7 cellular contexts compared by ENCODE assay signal in genomic region chr1:154556422-154556821, GRCh38. TPM values are rescaled to one million over a fixed set of nuclear protein-coding genes. Genes with fewer than 3 reads are reported as not detected.
DNase-seq lines count a peak whose midpoint lies in the region; ATAC-seq and TF ChIP-seq lines count a peak whose summit lies in the region.
"Had no signal": no experiment of that assay in that cellular context is flagged by ENCODE, and none has a peak within 500 bp of the region (broad histone marks: within the 10 kb centered on the region; RNA-seq: fewer than 3 reads in every experiment).

No MANE protein-coding gene starts in this region.

- no peak for TF ChIP-seq CTCF in heart left ventricle (IDR thresholded peaks at IDR 0.05)
- no peak for TF ChIP-seq CTCF in vagina (IDR thresholded peaks at IDR 0.05)

- intact Hi-C loops in heart left ventricle (cut with DNase I): loop anchor here in 7 of 10 donors (5.0 to 10.0 kb wide), 10 partner anchors 51 to 528 kb away; partner anchors contain the start of genes IL6R (in 2 of the 7), ADAR (in 1 of the 7) and PMVK (in 1 of the 7)
- intact Hi-C loops in Right ventricle myocardium inferior (cut with DNase I): loop anchor here (5.0 kb wide), 4 partner anchors 71 to 206 kb away; partner anchors contain the start of gene IL6R
- intact Hi-C loops in right cardiac atrium (cut with DNase I): loop anchor here in 2 of 4 donors (5.0 to 10.0 kb wide), 2 partner anchors 321 to 518 kb away; partner anchors contain the start of gene EFNA3 (in 1 of the 2)
- intact Hi-C loops in vagina (cut with DNase I): loop anchor here (2.0 to 10.0 kb wide), 3 partner anchors 72 to 311 kb away; partner anchors contain the start of gene IL6R

- H3K4me3 ChIP-seq in heart left ventricle: peak overlapping the region in 9 of 12 donors; percentile 75 to 98 (median 96)
- H3K4me3 ChIP-seq in right cardiac atrium (ENCODE audit: low read length): peak overlapping the region; percentile 97
- H3K4me3 ChIP-seq in vagina: peak overlapping the region; percentile 78 to 85

- peak in 4 of 5 donors; percentile 39 to 53 (median 43) for DNase-seq in heart left ventricle
- DNase-seq in Right ventricle myocardium inferior (ENCODE audit: missing footprints): no peak
- DNase-seq in right cardiac atrium: no peak
- DNase-seq in vagina (ENCODE audit: extremely low spot score in 2 of 2): no peak
- DNase-seq: activated CD4-positive, alpha-beta T cell treated with anti-CD3 and anti-CD28 coated beads, Interleukin-2, amount 50 U/mL, for 48 hours had no signal

- peaks cover 2 to 50% (median 44%) of the 10 kb centered on the region in 9 donors for H3K36me3 ChIP-seq in heart left ventricle
- peaks cover 0 to 43% of the 10 kb centered on the region in 2 donors for H3K36me3 ChIP-seq in vagina

- H3K27me3 ChIP-seq in heart left ventricle (no peaks in the 10 kb centered on the region), right cardiac atrium (ENCODE audit: control insufficient read depth, insufficient read depth) (no peaks in the 10 kb centered on the region), vagina (no peaks in the 10 kb centered on the region)

- 13 to 19% (median 17%) methylated on average over 3 to 4 of the region's 4 CpGs for WGBS in heart left ventricle, 4 donors
- 11% methylated on average over 4 of the region's 4 CpGs for WGBS in right cardiac atrium

- H3K9me3 ChIP-seq in heart left ventricle (no peaks in the 10 kb centered on the region), right cardiac atrium (ENCODE audit: control insufficient read depth, low read length) (no peaks in the 10 kb centered on the region), vagina (no peaks in the 10 kb centered on the region)

- no peak for TF ChIP-seq POLR2A in heart left ventricle (IDR thresholded peaks at IDR 0.05)
- TF ChIP-seq POLR2A in vagina (IDR thresholded peaks at IDR 0.05): no peak

- H3K4me1 ChIP-seq in heart left ventricle (peaks cover 3 to 44% (median 27%) of the 10 kb centered on the region in 12 donors), right cardiac atrium (ENCODE audit: control insufficient read depth, insufficient read depth, low read length) (peaks cover 9% of the 10 kb centered on the region), vagina (peaks cover 32% of the 10 kb centered on the region)

- ATAC-seq in heart left ventricle (no peak), Right ventricle myocardium inferior (no peak), right cardiac atrium (no peak), HG03442 (IDR thresholded peaks at IDR 0.05; ENCODE audit: unreplicated experiment) (no peak), HG03520 (IDR thresholded peaks at IDR 0.05; ENCODE audit: unreplicated experiment) (no peak)

- peak overlapping the region in 11 of 12 donors; percentile 3 to 97 (median 92) for H3K27ac ChIP-seq in heart left ventricle
- H3K27ac ChIP-seq in right cardiac atrium (ENCODE audit: low read length): peak overlapping the region; percentile 50
- H3K27ac ChIP-seq in vagina: peak overlapping the region; percentile 90

RNA-seq across cellular contexts. Expression of gene UBE2Q1, which starts 2.0 kb away (rescaled TPM):
- total RNA-seq in heart left ventricle (10 to 100 TPM; 22.1 to 79.4 (median 58.8) TPM), Right ventricle myocardium inferior (53.2 TPM), right cardiac atrium (10 to 100 TPM; 49.4 to 67.9 (median 61.3) TPM), vagina (17.9 TPM)
- polyA plus RNA-seq in heart left ventricle (10 to 100 TPM; 23.0 to 36.2 TPM), right cardiac atrium (32.4 TPM)

RNA-seq across cellular contexts. Expression of gene CHRNB2, which starts 11.2 kb away (rescaled TPM):
- total RNA-seq in heart left ventricle (under 1 TPM in 3 of 9 donors, not detected in 6; 0.05 to 0.14 (median 0.06) TPM), Right ventricle myocardium inferior (not detected), right cardiac atrium (not detected), vagina (0.74 TPM)
- polyA plus RNA-seq in heart left ventricle (under 1 TPM in 1 of 2 donors, not detected in 1; 0.03 TPM), right cardiac atrium (0.07 TPM)

RNA-seq across cellular contexts. Expression of gene ADAR, which starts 51.6 kb away (rescaled TPM):
- total RNA-seq in heart left ventricle (100 to 1,000 TPM in 1 of 9 donors, 10 to 100 TPM in 8; 52.1 to 117 (median 63.1) TPM), Right ventricle myocardium inferior (52.8 TPM), right cardiac atrium (10 to 100 TPM; 66.2 to 80.9 (median 70.4) TPM), vagina (92.1 TPM)
- polyA plus RNA-seq in heart left ventricle (10 to 100 TPM; 16.0 to 29.5 TPM), right cardiac atrium (21.2 TPM)

RNA-seq across cellular contexts. Expression of gene SHE, which starts 54.2 kb away (rescaled TPM):
- total RNA-seq in heart left ventricle: 10 to 100 TPM; 11.1 to 19.4 (median 11.9) TPM
- 10 to 100 TPM; 10.1 to 17.7 TPM for polyA plus RNA-seq in heart left ventricle
- total RNA-seq in Right ventricle myocardium inferior: 11.3 TPM
- 10 to 100 TPM; 17.4 to 23.8 (median 21.1) TPM for total RNA-seq in right cardiac atrium
- polyA plus RNA-seq in right cardiac atrium: 16.4 TPM
- total RNA-seq in vagina: 23.8 TPM

RNA-seq across cellular contexts. Expression of gene TDRD10, which starts 54.4 kb away (rescaled TPM):
- total RNA-seq in heart left ventricle (1 to 10 TPM in 8 of 9 donors, under 1 TPM in 1; 0.71 to 3.4 (median 1.8) TPM), Right ventricle myocardium inferior (2.2 TPM), right cardiac atrium (1 to 10 TPM; 2.8 to 4.1 (median 3.4) TPM), vagina (4.9 TPM)
- polyA plus RNA-seq in heart left ventricle (1 to 10 TPM; 2.9 to 3.0 TPM), right cardiac atrium (4.9 TPM)

Comparison
In these comparisons a context has a peak if more than half of its experiments do, and no peak if none do; other contexts are left out.
1. DNase-seq: peak in heart left ventricle (4 of 5); none in Right ventricle myocardium inferior (single experiment), right cardiac atrium (0 of 3) and vagina (0 of 2).
2. Peak in every context shown above with its lines, with median percentiles within 50 percentile points of each other: H3K27ac ChIP-seq and H3K4me3 ChIP-seq.